ENCODE assay signal across 20 cellular contexts in genomic region chr12:44544018-44544417, GRCh38.
A peak's percentile ranks its signal among the peaks of the same experiment; 100 is the strongest.
DNase-seq lines count a peak whose midpoint lies in the region; ATAC-seq and TF ChIP-seq lines count a peak whose summit lies in the region.
"Had no signal": no experiment of that assay in that cellular context is flagged by ENCODE, and none has a peak within 500 bp of the region (broad histone marks: within the 10 kb centered on the region; RNA-seq: fewer than 3 reads in every experiment).

No MANE protein-coding gene starts in this region.

- ATAC-seq in GM18868 (IDR thresholded peaks at IDR 0.05; ENCODE audit: unreplicated experiment) (peak; percentile 76), HG02970 (IDR thresholded peaks at IDR 0.05; ENCODE audit: low FRiP score, unreplicated experiment) (peak; percentile 61), HG03442 (IDR thresholded peaks at IDR 0.05; ENCODE audit: unreplicated experiment) (peak; percentile 49), GM18520 (IDR thresholded peaks at IDR 0.05; ENCODE audit: unreplicated experiment) (no peak), GM21390 (IDR thresholded peaks at IDR 0.05; ENCODE audit: unreplicated experiment) (no peak)

- peak; percentile 4 for DNase-seq in GM06990 (ENCODE audit: extremely low read depth, insufficient read length)
- no peak for DNase-seq in cerebellar cortex (ENCODE audit: low spot score)
- no peak for DNase-seq in glutamatergic neuron
- DNase-seq: GDM1; H7; MV-4-11; NCI-H1417 treated with DMSO at 0.1 percent for 48 hours; NCI-H1930; NCI-H2171; NCI-H446; NCI-H69; NK-92 treated with Interleukin-12 subunit alpha and Interleukin-12 subunit beta, amount 100 ng/mL, for 24 hours; OCI-M1; SIG-M5 had no signal

- H3K27me3 ChIP-seq in GM06990 (replicated peaks; ENCODE audit: control insufficient read depth, insufficient read depth, low read length): no peaks in the 10 kb centered on the region
- H3K27me3 ChIP-seq: BLaER1 had no signal

- no peak overlapping the region for H3K4me3 ChIP-seq in GM06990 (replicated peaks; ENCODE audit: low read depth, low read length)
- H3K4me3 ChIP-seq: BLaER1 had no signal

- TF ChIP-seq CTCF in GM06990 (IDR thresholded peaks at IDR 0.05; ENCODE audit: insufficient read depth, low read length, poor library complexity, severe bottlenecking): no peak
- TF ChIP-seq CTCF in glutamatergic neuron (IDR thresholded peaks at IDR 0.05; ENCODE audit: partially characterized antibody, unreplicated experiment): no peak

- no peak overlapping the region for H3K4me3 Mint-ChIP-seq in glutamatergic neuron (ENCODE audit: unreplicated experiment)

- H3K9me3 Mint-ChIP-seq in glutamatergic neuron (ENCODE audit: unreplicated experiment): no peaks in the 10 kb centered on the region

- no peaks in the 10 kb centered on the region for H3K36me3 ChIP-seq in GM06990 (ENCODE audit: control insufficient read depth, insufficient read depth, low read length)
- H3K36me3 ChIP-seq: BLaER1 had no signal

- no peak overlapping the region for H3K27ac Mint-ChIP-seq in glutamatergic neuron (ENCODE audit: unreplicated experiment)

- H3K36me3 Mint-ChIP-seq in glutamatergic neuron (ENCODE audit: unreplicated experiment): no peaks in the 10 kb centered on the region

- no peaks in the 10 kb centered on the region for H3K4me1 Mint-ChIP-seq in glutamatergic neuron (ENCODE audit: low read depth, unreplicated experiment)

- H3K27me3 Mint-ChIP-seq in glutamatergic neuron (ENCODE audit: unreplicated experiment): no peaks in the 10 kb centered on the region

Comparison
In these comparisons a context has a peak if more than half of its experiments do, and no peak if none do; other contexts are left out.
1. ATAC-seq: peak in GM18868 (single experiment), HG02970 (single experiment) and HG03442 (single experiment); none in GM18520 (single experiment) and GM21390 (single experiment).